In the genomic region with DNA sequence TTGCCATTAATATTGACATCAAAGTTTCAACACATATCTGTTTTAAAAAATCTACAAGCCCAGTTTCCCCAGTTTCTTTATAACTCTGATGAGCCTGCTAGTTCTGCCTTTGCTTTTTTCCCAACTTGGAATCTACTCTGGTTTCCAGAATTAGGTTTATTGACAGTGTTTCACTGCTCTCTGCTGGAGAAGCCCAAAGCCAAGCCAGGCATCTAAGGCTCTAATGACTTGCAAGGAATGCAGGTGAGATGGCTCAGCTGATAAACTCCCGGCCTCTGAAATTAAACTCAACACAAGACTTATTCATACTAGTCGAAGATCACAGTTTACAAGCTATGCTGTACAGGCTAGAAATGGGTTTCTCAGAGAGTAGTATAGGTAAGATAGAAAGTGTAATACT, we compare ENCODE assay signal across 11 cellular contexts. TPM values are rescaled to one million over a fixed set of nuclear protein-coding genes. Genes with fewer than 3 reads are reported as not detected.
A peak's percentile ranks its signal among the peaks of the same experiment; 100 is the strongest.
DNase-seq lines count a peak whose midpoint lies in the region; ATAC-seq, FAIRE-seq and TF ChIP-seq lines count a peak whose summit lies in the region.
"Had no signal": no experiment of that assay in that cellular context is flagged by ENCODE, and none has a peak within 500 bp of the region (broad histone marks: within the 10 kb centered on the region; RNA-seq: fewer than 3 reads in every experiment).

No MANE protein-coding gene starts in this region.

- no peak overlapping the region for H2AFZ ChIP-seq in mesenchymal stem cell (ENCODE audit: low read depth, low read length)

- ATAC-seq in HG03196 (IDR thresholded peaks at IDR 0.05; ENCODE audit: unreplicated experiment) = no peak

- no peak overlapping the region for H3K4ac ChIP-seq in mesenchymal stem cell (ENCODE audit: low read depth in 1 of 2, low read length in 2 of 2)

- H3K27ac ChIP-seq in mesenchymal stem cell (ENCODE audit: low read length, poor library complexity, severe bottlenecking) = peak overlapping the region; percentile 65
- no peak overlapping the region for H3K27ac ChIP-seq in effector memory CD4-positive, alpha-beta T cell (ENCODE audit: insufficient read depth, low read length, poor library complexity, severe bottlenecking)

- H2BK12ac ChIP-seq in mesenchymal stem cell (ENCODE audit: low read length in 2 of 2) = no peak overlapping the region

- H2BK120ac ChIP-seq in mesenchymal stem cell (ENCODE audit: low read depth, low read length) = no peak overlapping the region

- H3K36me3 ChIP-seq in bronchial epithelial cell (ENCODE audit: control insufficient read depth, insufficient read depth, low read length) = no peaks in the 10 kb centered on the region
- peaks cover 9 to 73% of the 10 kb centered on the region in 2 experiments for H3K36me3 ChIP-seq in mesenchymal stem cell (ENCODE audit: control insufficient read depth in 1 of 2, insufficient read depth in 2 of 2, low read depth in 1 of 2, low read length in 2 of 2)
- H3K36me3 ChIP-seq in effector memory CD4-positive, alpha-beta T cell (ENCODE audit: control insufficient read depth, insufficient read depth, low read length) = no peaks in the 10 kb centered on the region

- peak overlapping the region; percentile 90 for H3K9ac ChIP-seq in mesenchymal stem cell (ENCODE audit: low read length)

- no peak overlapping the region for H3K4me2 ChIP-seq in mesenchymal stem cell (ENCODE audit: low read length, poor library complexity, severe bottlenecking)

- FAIRE-seq in bronchial epithelial cell (lab: Jason Lieb, UNC) = no peak

- H4K8ac ChIP-seq in mesenchymal stem cell (ENCODE audit: low read length) = no peak overlapping the region

- H4K91ac ChIP-seq in mesenchymal stem cell (ENCODE audit: low read length) = no peak overlapping the region

- H3K14ac ChIP-seq in mesenchymal stem cell (ENCODE audit: low read length in 2 of 2) = no peak overlapping the region

- H2BK15ac ChIP-seq in mesenchymal stem cell (ENCODE audit: low read depth, poor library complexity, severe bottlenecking) = no peak overlapping the region

- H3K79me1 ChIP-seq in mesenchymal stem cell (replicated peaks; ENCODE audit: low read length, poor library complexity, severe bottlenecking) = no peaks in the 10 kb centered on the region

- H3K27me3 ChIP-seq in bronchial epithelial cell (ENCODE audit: control insufficient read depth, insufficient read depth, low read length) (no peaks in the 10 kb centered on the region), mesenchymal stem cell (ENCODE audit: control insufficient read depth in 1 of 2, insufficient read depth in 1 of 2, low read length in 2 of 2) (no peaks in the 10 kb centered on the region)
- H3K27me3 ChIP-seq in effector memory CD4-positive, alpha-beta T cell (replicated peaks; ENCODE audit: control insufficient read depth, insufficient read depth, low read length, poor library complexity, severe bottlenecking) = no peaks in the 10 kb centered on the region

- H3K23ac ChIP-seq in mesenchymal stem cell (ENCODE audit: low read length in 2 of 2) = no peak overlapping the region

- DNase-seq in AG09309 (ENCODE audit: low read depth) (no peak), HuH-7 (ENCODE audit: low spot score) (peak; percentile 35), bronchial epithelial cell (ENCODE audit: low read depth) (no peak), mesenchymal stem cell (no peak), NCI-H748 (lab: John Stamatoyannopoulos, UW; ENCODE audit: unreplicated experiment) (no peak), DMS153 treated with DMSO at 0.1 percent for 48 hours (lab: John Stamatoyannopoulos, UW; ENCODE audit: unreplicated experiment) (no peak)
- no peak for DNase-seq in effector memory CD4-positive, alpha-beta T cell
- DNase-seq: DMS153, NCI-H748 treated with DMSO at 0.1 percent for 48 hours had no signal

- peaks cover 24% of the 10 kb centered on the region for H3K4me1 ChIP-seq in mesenchymal stem cell (ENCODE audit: control insufficient read depth, insufficient read depth, low read depth, low read length)
- no peaks in the 10 kb centered on the region for H3K4me1 ChIP-seq in effector memory CD4-positive, alpha-beta T cell (ENCODE audit: control insufficient read depth, insufficient read depth, low read length, poor library complexity, severe bottlenecking)

- peak; percentile 44 for TF ChIP-seq CTCF in AG09309 (IDR thresholded peaks at IDR 0.05; ENCODE audit: control insufficient read depth, insufficient read depth, low read depth, low read length, missing control alignments)
- TF ChIP-seq CTCF in bronchial epithelial cell (IDR thresholded peaks at IDR 0.05; ENCODE audit: insufficient read depth, low read length, severe bottlenecking) = peak; percentile 44

- H3K9me3 ChIP-seq in mesenchymal stem cell (ENCODE audit: control insufficient read depth, low read length) = no peaks in the 10 kb centered on the region
- no peaks in the 10 kb centered on the region for H3K9me3 ChIP-seq in effector memory CD4-positive, alpha-beta T cell (ENCODE audit: control insufficient read depth, low read length)

- 63% methylated on average over 2 of the region's 2 CpGs for WGBS in mesenchymal stem cell

- no peak overlapping the region for H2AK5ac ChIP-seq in mesenchymal stem cell (ENCODE audit: low read length, severe bottlenecking)

- no peak overlapping the region for H3K18ac ChIP-seq in mesenchymal stem cell (ENCODE audit: low read depth in 1 of 2, low read length in 2 of 2)

- no peak overlapping the region for H3K4me3 ChIP-seq in AG09309 (ENCODE audit: control insufficient read depth, low read depth, low read length)
- H3K4me3 ChIP-seq in bronchial epithelial cell (ENCODE audit: low read depth, low read length) = no peak overlapping the region
- peak overlapping the region in 1 of 2 experiments; percentile 85 for H3K4me3 ChIP-seq in mesenchymal stem cell (ENCODE audit: insufficient read depth in 1 of 2, low read depth in 1 of 2, low read length in 2 of 2)
- no peak overlapping the region for H3K4me3 ChIP-seq in effector memory CD4-positive, alpha-beta T cell (ENCODE audit: insufficient read depth, low read depth, low read length, poor library complexity, severe bottlenecking)

- no peak overlapping the region for H2BK5ac ChIP-seq in mesenchymal stem cell (ENCODE audit: low read depth, low read length, poor library complexity, severe bottlenecking)

RNA-seq across cellular contexts. Expression of a gene that starts 54.3 kb away (rescaled TPM):
- total RNA-seq in bronchial epithelial cell = 8.3 and 21.1 TPM in 2 replicates
- polyA plus RNA-seq in mesenchymal stem cell (2013, experiment 1 of 2) = 146 TPM
- polyA plus RNA-seq in mesenchymal stem cell (2013, experiment 2 of 2) = 149 TPM
- total RNA-seq: activated T-helper 2 cell treated with anti-CD3 and anti-CD28 coated beads, Interferon-gamma antibody, Interleukin-2, Interleukin-4, amounts not matched to agents 10 μg/mL and 5 μg/mL and 100 μg/mL, durations not matched to agents 14 hours and 24 hours and 36 hours had no signal
